In the genomic region with DNA sequence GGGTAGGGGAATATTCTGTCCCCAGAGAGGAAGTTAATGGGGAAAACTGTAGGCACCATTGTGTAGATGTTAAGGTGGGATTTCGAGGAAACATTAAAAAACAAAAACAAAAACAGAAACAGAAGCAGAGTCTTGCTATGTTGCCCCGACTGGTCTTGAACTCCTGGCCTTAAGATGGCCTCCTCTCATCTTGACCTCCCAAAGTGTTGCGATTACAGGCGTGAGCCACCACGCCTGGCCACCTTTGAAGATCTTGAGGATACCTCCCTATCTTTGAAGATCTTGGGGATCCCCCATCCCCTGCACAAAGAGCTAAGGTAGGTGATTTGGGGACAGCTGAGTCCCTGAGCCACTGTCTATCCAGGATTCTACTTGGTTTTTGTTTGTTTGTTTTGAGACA, we compare ENCODE assay signal across 1 cellular context.
TF ChIP-seq lines count a peak whose summit lies in the region.

No MANE protein-coding gene starts in this region.

TF ChIP-seq in GM12878, 131 proteins besides CTCF, POLR2A, EP300 and RAD21:
- TF ChIP-seq SMARCA5 (IDR thresholded peaks at IDR 0.05) (0 out of 2 replicates have a peak, but pooled peaks have one; percentile 53), ZZZ3 (IDR thresholded peaks at IDR 0.05; ENCODE audit: control insufficient read depth, insufficient read length, low read depth) (no peak), NR2C1 (IDR thresholded peaks at IDR 0.05) (no peak), RELA (IDR thresholded peaks at IDR 0.05; ENCODE audit: borderline replicate concordance, partially characterized antibody) (no peak), MLLT1 (IDR thresholded peaks at IDR 0.05) (0 out of 2 replicates have a peak, but pooled peaks have one; percentile 29)
- TF ChIP-seq, protein P1, sequence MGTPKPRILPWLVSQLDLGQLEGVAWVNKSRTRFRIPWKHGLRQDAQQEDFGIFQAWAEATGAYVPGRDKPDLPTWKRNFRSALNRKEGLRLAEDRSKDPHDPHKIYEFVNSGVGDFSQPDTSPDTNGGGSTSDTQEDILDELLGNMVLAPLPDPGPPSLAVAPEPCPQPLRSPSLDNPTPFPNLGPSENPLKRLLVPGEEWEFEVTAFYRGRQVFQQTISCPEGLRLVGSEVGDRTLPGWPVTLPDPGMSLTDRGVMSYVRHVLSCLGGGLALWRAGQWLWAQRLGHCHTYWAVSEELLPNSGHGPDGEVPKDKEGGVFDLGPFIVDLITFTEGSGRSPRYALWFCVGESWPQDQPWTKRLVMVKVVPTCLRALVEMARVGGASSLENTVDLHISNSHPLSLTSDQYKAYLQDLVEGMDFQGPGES (IDR thresholded peaks at IDR 0.05), result no peak
